Comparison of ENCODE assay signal across 18 cellular contexts in genomic region chr15:92668086-92668485, GRCh38. TPM values are rescaled to one million over a fixed set of nuclear protein-coding genes. Genes with fewer than 3 reads are reported as not detected.
DNase-seq lines count a peak whose midpoint lies in the region; ATAC-seq and TF ChIP-seq lines count a peak whose summit lies in the region.
"Had no signal": no experiment of that assay in that cellular context is flagged by ENCODE, and none has a peak within 500 bp of the region (broad histone marks: within the 10 kb centered on the region; RNA-seq: fewer than 3 reads in every experiment).

No MANE protein-coding gene starts in this region.

- peak; percentile 58 for DNase-seq in DMS53 (lab: John Stamatoyannopoulos, UW)
- DNase-seq in DMS53 treated with DMSO at 0.1 percent for 48 hours (lab: John Stamatoyannopoulos, UW; ENCODE audit: unreplicated experiment): no peak
- no peak for DNase-seq in mesenchymal stem cell
- DNase-seq in sigmoid colon: no peak
- DNase-seq in activated T-cell treated with anti-CD3 and anti-CD28 coated beads, Interleukin-2, amount 50 U/mL, for 4 hours: no peak
- DNase-seq in immature natural killer cell: no peak
- DNase-seq: C1 segment of cervical spinal cord, HFFc6, MG63, NCI-H1092, NCI-H2081, NCI-H2227 treated with DMSO at 0.1 percent for 48 hours, OCI-M1, RPMI8226, SIG-M5 had no signal

- peaks cover 13% of the 10 kb centered on the region for H3K27me3 Mint-ChIP-seq in activated T-cell treated with anti-CD3 and anti-CD28 coated beads, Interleukin-2, amount 50 U/mL, for 4 hours (ENCODE audit: low read depth)
- peaks cover 0 to 3% (median 0%) of the 10 kb centered on the region in 3 donors for H3K27me3 Mint-ChIP-seq in immature natural killer cell (ENCODE audit: low read depth in 3 of 3)

- no peak overlapping the region for H3K4me2 ChIP-seq in mesenchymal stem cell (ENCODE audit: low read length, poor library complexity, severe bottlenecking)

- H3K9me3 Mint-ChIP-seq in activated T-cell treated with anti-CD3 and anti-CD28 coated beads, Interleukin-2, amount 50 U/mL, for 4 hours: no peaks in the 10 kb centered on the region
- H3K9me3 Mint-ChIP-seq in immature natural killer cell: no peaks in the 10 kb centered on the region
- H3K9me3 Mint-ChIP-seq: HFFc6 had no signal

- H3K27ac Mint-ChIP-seq in immature natural killer cell: no peak overlapping the region
- H3K27ac Mint-ChIP-seq: HFFc6 had no signal

- no peak overlapping the region for H3K9ac ChIP-seq in mesenchymal stem cell (ENCODE audit: low read length)

- peak overlapping the region; percentile 60 for H4K8ac ChIP-seq in mesenchymal stem cell (ENCODE audit: low read length)

- no peak for TF ChIP-seq EP300 in sigmoid colon (IDR thresholded peaks at IDR 0.05)

- H2AFZ ChIP-seq in mesenchymal stem cell (ENCODE audit: low read depth, low read length): no peak overlapping the region

- ATAC-seq in activated T-cell treated with anti-CD3 and anti-CD28 coated beads, Interleukin-2, amount 50 U/mL, for 4 hours: no peak
- ATAC-seq in GM18868 (IDR thresholded peaks at IDR 0.05; ENCODE audit: unreplicated experiment): no peak

- H3K14ac ChIP-seq in mesenchymal stem cell (ENCODE audit: low read length in 2 of 2): no peak overlapping the region

- no peak for TF ChIP-seq POLR2A in sigmoid colon (IDR thresholded peaks at IDR 0.05)

- peak overlapping the region; percentile 61 for H2BK120ac ChIP-seq in mesenchymal stem cell (ENCODE audit: low read depth, low read length)

- H3K4me3 ChIP-seq in mesenchymal stem cell (ENCODE audit: insufficient read depth in 1 of 2, low read depth in 1 of 2, low read length in 2 of 2): no peak overlapping the region
- peak overlapping the region in 1 of 4 donors; percentile 8 for H3K4me3 ChIP-seq in sigmoid colon
- H3K4me3 ChIP-seq: MG63 had no signal

- peaks cover 7% of the 10 kb centered on the region for H3K4me1 ChIP-seq in mesenchymal stem cell (ENCODE audit: control insufficient read depth, insufficient read depth, low read depth, low read length)
- peaks cover 0 to 41% (median 36%) of the 10 kb centered on the region in 4 donors for H3K4me1 ChIP-seq in sigmoid colon

- no peak overlapping the region for H3K4ac ChIP-seq in mesenchymal stem cell (ENCODE audit: low read depth in 1 of 2, low read length in 2 of 2)

- peak overlapping the region; percentile 15 to 21 for H3K18ac ChIP-seq in mesenchymal stem cell (ENCODE audit: low read depth in 1 of 2, low read length in 2 of 2)

- WGBS in mesenchymal stem cell: 59% methylated on average over 3 of the region's 5 CpGs
- 57 to 63% methylated on average over 5 of the region's 5 CpGs for WGBS in sigmoid colon, 2 donors

- H3K27ac ChIP-seq in VCaP (peak overlapping the region; percentile 97), mesenchymal stem cell (ENCODE audit: low read length, poor library complexity, severe bottlenecking) (no peak overlapping the region), sigmoid colon (peak overlapping the region; percentile 57 to 76 (median 66))
- H3K27ac ChIP-seq: 22Rv1 had no signal

- H4K91ac ChIP-seq in mesenchymal stem cell (ENCODE audit: low read length): peak overlapping the region; percentile 50

- H3K36me3 ChIP-seq in mesenchymal stem cell (ENCODE audit: control insufficient read depth in 1 of 2, insufficient read depth in 2 of 2, low read depth in 1 of 2, low read length in 2 of 2) (no peaks in the 10 kb centered on the region), sigmoid colon (no peaks in the 10 kb centered on the region)
- H3K36me3 ChIP-seq: MG63 had no signal

- no peak overlapping the region for H2BK12ac ChIP-seq in mesenchymal stem cell (ENCODE audit: low read length in 2 of 2)

- peak overlapping the region; percentile 23 for H2BK15ac ChIP-seq in mesenchymal stem cell (ENCODE audit: low read depth, poor library complexity, severe bottlenecking)

- no peak overlapping the region for H2AK5ac ChIP-seq in mesenchymal stem cell (ENCODE audit: low read length, severe bottlenecking)

- no peak overlapping the region for H3K4me3 Mint-ChIP-seq in activated T-cell treated with anti-CD3 and anti-CD28 coated beads, Interleukin-2, amount 50 U/mL, for 4 hours
- no peak overlapping the region for H3K4me3 Mint-ChIP-seq in immature natural killer cell
- H3K4me3 Mint-ChIP-seq: HFFc6 had no signal

- no peak overlapping the region for H3K23ac ChIP-seq in mesenchymal stem cell (ENCODE audit: low read length in 2 of 2)

- H3K27me3 ChIP-seq in mesenchymal stem cell (ENCODE audit: control insufficient read depth in 1 of 2, insufficient read depth in 1 of 2, low read length in 2 of 2): peaks cover 16 to 24% of the 10 kb centered on the region in 2 experiments
- H3K27me3 ChIP-seq in sigmoid colon: no peaks in the 10 kb centered on the region
- H3K27me3 ChIP-seq: MG63 had no signal

- H3K36me3 Mint-ChIP-seq in activated T-cell treated with anti-CD3 and anti-CD28 coated beads, Interleukin-2, amount 50 U/mL, for 4 hours (ENCODE audit: insufficient read depth): no peaks in the 10 kb centered on the region
- no peaks in the 10 kb centered on the region for H3K36me3 Mint-ChIP-seq in immature natural killer cell

- TF ChIP-seq CTCF in VCaP (conservative IDR thresholded peaks at IDR 0.05) (no peak), sigmoid colon (IDR thresholded peaks at IDR 0.05) (no peak)

- no peak overlapping the region for H2BK5ac ChIP-seq in mesenchymal stem cell (ENCODE audit: low read depth, low read length, poor library complexity, severe bottlenecking)

- peaks cover 6% of the 10 kb centered on the region for H3K4me1 Mint-ChIP-seq in activated T-cell treated with anti-CD3 and anti-CD28 coated beads, Interleukin-2, amount 50 U/mL, for 4 hours (ENCODE audit: low read depth)
- H3K4me1 Mint-ChIP-seq in immature natural killer cell: no peaks in the 10 kb centered on the region

- H3K9me3 ChIP-seq in mesenchymal stem cell (ENCODE audit: control insufficient read depth, low read length) (no peaks in the 10 kb centered on the region), sigmoid colon (no peaks in the 10 kb centered on the region)
- H3K9me3 ChIP-seq: MG63 had no signal

- no peaks in the 10 kb centered on the region for H3K79me1 ChIP-seq in mesenchymal stem cell (replicated peaks; ENCODE audit: low read length, poor library complexity, severe bottlenecking)

- intact Hi-C loops in sigmoid colon (cut with DNase I): loop anchor here (10.0 kb wide), 1 partner anchor 47 kb away; no protein-coding TSS in a partner anchor

RNA-seq across cellular contexts. Expression of gene FAM174B, which starts 12.5 kb away (rescaled TPM):
- polyA plus RNA-seq in mesenchymal stem cell (2013, experiment 1 of 2): 3.3 TPM
- polyA plus RNA-seq in mesenchymal stem cell (2013, experiment 2 of 2): 3.7 TPM
- total RNA-seq in sigmoid colon: 10 to 100 TPM in 1 of 4 donors, 1 to 10 TPM in 3; 5.3 to 38.9 (median 6.1) TPM
- polyA plus RNA-seq in sigmoid colon (10 to 100 TPM in 1 of 3 donors, 1 to 10 TPM in 2; 8.1 to 19.8 (median 9.5) TPM), immature natural killer cell (under 1 TPM in 2 of 3 donors, not detected in 1; 0.71 to 0.78 TPM)
- 1 to 10 TPM; 2.7 to 6.2 (median 3.6) TPM for total RNA-seq in activated T-cell treated with anti-CD3 and anti-CD28 coated beads, Interleukin-2, amount 50 U/mL, for 4 hours
